ENCODE assay signal across 8 cellular contexts in genomic region chr22:30667092-30667485, GRCh38. TPM values are rescaled to one million over a fixed set of nuclear protein-coding genes. Genes with fewer than 3 reads are reported as not detected.
DNase-seq lines count a peak whose midpoint lies in the region; ATAC-seq and TF ChIP-seq lines count a peak whose summit lies in the region.

No MANE protein-coding gene starts in this region.

- peaks cover 4% of the 10 kb centered on the region for H3K36me3 Mint-ChIP-seq in activated naive CD8-positive, alpha-beta T cell treated with anti-CD3 and anti-CD28 coated beads, Interleukin-2, amount 10 ng/mL, durations not matched to agents 7 days and 5 days

- peak overlapping the region; percentile 79 for H3K27ac Mint-ChIP-seq in activated naive CD8-positive, alpha-beta T cell treated with anti-CD3 and anti-CD28 coated beads, Interleukin-2, amount 10 ng/mL, durations not matched to agents 7 days and 5 days

- no peaks in the 10 kb centered on the region for H3K9me3 Mint-ChIP-seq in activated naive CD8-positive, alpha-beta T cell treated with anti-CD3 and anti-CD28 coated beads, Interleukin-2, amount 10 ng/mL, durations not matched to agents 7 days and 5 days

- peak overlapping the region; percentile 99 for H3K4me3 Mint-ChIP-seq in activated naive CD8-positive, alpha-beta T cell treated with anti-CD3 and anti-CD28 coated beads, Interleukin-2, amount 10 ng/mL, durations not matched to agents 7 days and 5 days

- intact Hi-C loops in left colon (cut with DNase I, micrococcal nuclease): no loop called here

- no peak for TF ChIP-seq CTCF in AG09309 (IDR thresholded peaks at IDR 0.05; ENCODE audit: control insufficient read depth, insufficient read depth, low read depth, low read length, missing control alignments)

- peaks cover 14% of the 10 kb centered on the region for H3K4me1 Mint-ChIP-seq in activated naive CD8-positive, alpha-beta T cell treated with anti-CD3 and anti-CD28 coated beads, Interleukin-2, amount 10 ng/mL, durations not matched to agents 7 days and 5 days

- peaks cover 15% of the 10 kb centered on the region for H3K27me3 Mint-ChIP-seq in activated naive CD8-positive, alpha-beta T cell treated with anti-CD3 and anti-CD28 coated beads, Interleukin-2, amount 10 ng/mL, durations not matched to agents 7 days and 5 days

- peak; percentile 11 for ATAC-seq in HG02885 (IDR thresholded peaks at IDR 0.05; ENCODE audit: poor library complexity, unreplicated experiment)
- no peak for ATAC-seq in activated naive CD8-positive, alpha-beta T cell treated with anti-CD3 and anti-CD28 coated beads, Interleukin-2, amount 10 ng/mL, durations not matched to agents 7 days and 5 days (ENCODE audit: low read depth)
- ATAC-seq in left colon: peak; percentile 72

- peak overlapping the region; percentile 11 for H3K27ac ChIP-seq in temporal lobe (ENCODE audit: low read depth, low read length)

- no peak for DNase-seq in AG09309 (ENCODE audit: low read depth)
- no peak for DNase-seq in activated naive CD8-positive, alpha-beta T cell treated with anti-CD3 and anti-CD28 coated beads, Interleukin-2, amount 10 ng/mL, durations not matched to agents 7 days and 5 days
- peak; percentile 69 to 72 for DNase-seq in left colon
- DNase-seq in GM19240 (ENCODE audit: insufficient read length, low spot score): no peak
- no peak for DNase-seq in superior temporal gyrus (ENCODE audit: extremely low spot score)
- DNase-seq in H4 (ENCODE audit: low spot score): no peak

- POLR2A ChIA-PET in activated naive CD8-positive, alpha-beta T cell treated with anti-CD3 and anti-CD28 coated beads, Interleukin-2, amount 10 ng/mL, durations not matched to agents 7 days and 5 days (lab: Charles Lee): interaction anchor here (0.7 to 2.1 kb wide), 3 partner anchors 16 to 302 kb away, joined by 3 to 13 read pairs (median 4); partner anchors contain the start of genes SLC35E4 and TUG1

- H3K4me3 ChIP-seq in AG09309 (ENCODE audit: control insufficient read depth, low read depth, low read length): peak overlapping the region; percentile 84

RNA-seq across cellular contexts. Expression of gene DUSP18, which starts 0.6 kb away (rescaled TPM):
- 10 to 100 TPM; 10.5 to 12.8 TPM for total RNA-seq in activated naive CD8-positive, alpha-beta T cell treated with anti-CD3 and anti-CD28 coated beads, Interleukin-2, amount 10 ng/mL, durations not matched to agents 7 days and 5 days
- total RNA-seq in left colon (10 to 100 TPM; 15.3 to 18.1 TPM), temporal lobe (21.9 TPM)
- 1.8 and 3.4 TPM in 2 replicates for total RNA-seq in H4 (2014; rRNA removed; shearing (Covaris generic))

RNA-seq across cellular contexts. Expression of gene OSBP2, which starts 27.6 kb away (rescaled TPM):
- under 1 TPM; 0.45 to 0.61 TPM for total RNA-seq in activated naive CD8-positive, alpha-beta T cell treated with anti-CD3 and anti-CD28 coated beads, Interleukin-2, amount 10 ng/mL, durations not matched to agents 7 days and 5 days
- total RNA-seq in left colon (1 to 10 TPM; 2.9 to 5.1 TPM), temporal lobe (15.0 TPM)
- 2.0 and 2.8 TPM in 2 replicates for total RNA-seq in H4 (2014; rRNA removed; shearing (Covaris generic))

RNA-seq across cellular contexts. Expression of gene SLC35E4, which starts 31.5 kb away (rescaled TPM):
- total RNA-seq in activated naive CD8-positive, alpha-beta T cell treated with anti-CD3 and anti-CD28 coated beads, Interleukin-2, amount 10 ng/mL, durations not matched to agents 7 days and 5 days: 1 to 10 TPM; 1.5 to 2.4 TPM
- 1 to 10 TPM; 8.3 to 9.9 TPM for total RNA-seq in left colon
- total RNA-seq in temporal lobe: 3.9 TPM
- total RNA-seq in H4 (2014; rRNA removed; shearing (Covaris generic)): 0.56 and 1.8 TPM in 2 replicates

Comparison
In these comparisons a context has a peak if more than half of its experiments do, and no peak if none do; other contexts are left out.
1. DNase-seq: peak in left colon (2 of 2); none in AG09309 (single experiment), activated naive CD8-positive, alpha-beta T cell treated with anti-CD3 and anti-CD28 coated beads, Interleukin-2, amount 10 ng/mL, durations not matched to agents 7 days and 5 days (single experiment), GM19240 (single experiment), superior temporal gyrus (single experiment) and H4 (single experiment).